ENCODE assay signal across 8 cellular contexts in genomic region chr14:23182372-23183014, GRCh38. TPM values are rescaled to one million over a fixed set of nuclear protein-coding genes. Genes with fewer than 3 reads are reported as not detected.
DNase-seq lines count a peak whose midpoint lies in the region; ATAC-seq and TF ChIP-seq lines count a peak whose summit lies in the region.

No MANE protein-coding gene starts in this region.

- H3K4me3 ChIP-seq in Caco-2 (ENCODE audit: low read depth, low read length): peak overlapping the region; percentile 54
- H3K4me3 ChIP-seq in ascending aorta: peak overlapping the region; percentile 59 to 73
- H3K4me3 ChIP-seq in iPS-18c (ENCODE audit: insufficient read depth, low read depth, low read length): peak overlapping the region; percentile 62
- peak overlapping the region; percentile 60 for H3K4me3 ChIP-seq in skeletal muscle satellite cell (ENCODE audit: low read length)

- H3K4me2 ChIP-seq in skeletal muscle satellite cell (ENCODE audit: low read length): peak overlapping the region; percentile 80

- H3K4me1 Mint-ChIP-seq in Caco-2 (ENCODE audit: low read depth, unreplicated experiment): peaks cover 12% of the 10 kb centered on the region

- H3K27me3 ChIP-seq in Caco-2 (replicated peaks; ENCODE audit: control insufficient read depth, insufficient read depth, low read length): no peaks in the 10 kb centered on the region
- no peaks in the 10 kb centered on the region for H3K27me3 ChIP-seq in ascending aorta
- peaks cover 55% of the 10 kb centered on the region for H3K27me3 ChIP-seq in skeletal muscle satellite cell (ENCODE audit: control insufficient read depth, insufficient read depth, low read length)

- H3K9me3 ChIP-seq in Caco-2: no peaks in the 10 kb centered on the region
- no peaks in the 10 kb centered on the region for H3K9me3 ChIP-seq in ascending aorta
- H3K9me3 ChIP-seq in iPS-18c (ENCODE audit: control insufficient read depth, insufficient read depth, low read length): no peaks in the 10 kb centered on the region
- H3K9me3 ChIP-seq in skeletal muscle satellite cell (replicated peaks; ENCODE audit: low read length): no peaks in the 10 kb centered on the region

- H3K27ac Mint-ChIP-seq in Caco-2 (ENCODE audit: unreplicated experiment): no peak overlapping the region

- POLR2A ChIA-PET in Caco-2 (lab: Charles Lee): no interaction called here

- CTCF ChIA-PET in Caco-2 (lab: Charles Lee): interaction anchor here (1.0 to 10.6 kb wide), 2 partner anchors 62 to 114 kb away, joined by 3 to 176 read pairs; partner anchors contain the start of gene CEBPE

- DNase-seq in Caco-2 (peak; percentile 75), NCI-H82 treated with DMSO at 0.1 percent for 48 hours (lab: John Stamatoyannopoulos, UW; ENCODE audit: unreplicated experiment) (peak; percentile 83), ascending aorta (ENCODE audit: low spot score in 2 of 2) (peak in 1 of 2 donors; percentile 77), NCI-H226 (no peak)

- H3K36me3 ChIP-seq in Caco-2 (ENCODE audit: control insufficient read depth, insufficient read depth, low read length): no peaks in the 10 kb centered on the region
- no peaks in the 10 kb centered on the region for H3K36me3 ChIP-seq in ascending aorta
- no peaks in the 10 kb centered on the region for H3K36me3 ChIP-seq in skeletal muscle satellite cell (ENCODE audit: insufficient read depth, low read length)

- H3K9me3 Mint-ChIP-seq in Caco-2 (ENCODE audit: unreplicated experiment): no peaks in the 10 kb centered on the region

- intact Hi-C loops in Caco-2 (cut with micrococcal nuclease; ENCODE audit: unreplicated experiment): loop anchor here (1.0 to 2.0 kb wide), 2 partner anchors 36 to 62 kb away; no protein-coding TSS in a partner anchor
- intact Hi-C loops in ascending aorta (cut with DNase I): loop anchor here (1.0 to 5.0 kb wide), 4 partner anchors 27 to 120 kb away; partner anchors contain the start of gene PPP1R3E

- H3K4me1 ChIP-seq in Caco-2 (peaks cover 18% of the 10 kb centered on the region), ascending aorta (peaks cover 0 to 2% of the 10 kb centered on the region in 2 donors), skeletal muscle satellite cell (ENCODE audit: control insufficient read depth, insufficient read depth, low read length) (peaks cover 14% of the 10 kb centered on the region)

- no peak overlapping the region for H3K9ac ChIP-seq in skeletal muscle satellite cell (ENCODE audit: low read depth, low read length)

- H3K36me3 Mint-ChIP-seq in Caco-2 (ENCODE audit: insufficient read depth, unreplicated experiment): no peaks in the 10 kb centered on the region

- H3K27me3 Mint-ChIP-seq in Caco-2 (ENCODE audit: insufficient read depth, unreplicated experiment): no peaks in the 10 kb centered on the region

- no TSS peak for BruUV-seq in Caco-2 (replicated peaks; lab: Mats Ljungman, UMichigan)

- TF ChIP-seq CTCF in Caco-2 (IDR thresholded peaks at IDR 0.05; ENCODE audit: insufficient read depth in 1 of 2, low read depth in 1 of 2, low read length in 1 of 2, severe bottlenecking in 1 of 2, unreplicated experiment in 1 of 2) (no peak), ascending aorta (IDR thresholded peaks at IDR 0.05) (no peak)

- peak overlapping the region; percentile 49 to 72 for H3K27ac ChIP-seq in ascending aorta

- no peak for ATAC-seq in GM18907 (IDR thresholded peaks at IDR 0.05; ENCODE audit: unreplicated experiment)
- no peak for ATAC-seq in HG02571 (IDR thresholded peaks at IDR 0.05; ENCODE audit: unreplicated experiment)

- no peak overlapping the region for H3K4me3 Mint-ChIP-seq in Caco-2 (ENCODE audit: unreplicated experiment)

RNA-seq across cellular contexts. Expression of gene SLC7A8, which starts 1.0 kb away (rescaled TPM):
- total RNA-seq in Caco-2 (2022) (26.9 and 28.9 TPM in 2 replicates), ascending aorta (59.9 TPM)
- total RNA-seq in skeletal muscle satellite cell (2012; rRNA removed): 1.3 and 2.0 TPM in 2 replicates

RNA-seq across cellular contexts. Expression of gene RNF212B, which starts 55.2 kb away (rescaled TPM):
- not detected in 2 replicates for total RNA-seq in Caco-2 (2022)
- total RNA-seq in ascending aorta: not detected
- not detected in 2 replicates for total RNA-seq in skeletal muscle satellite cell (2012; rRNA removed)
